35 cellular contexts compared by ENCODE assay signal in genomic region chr22:42484506-42484905, GRCh38. TPM values are rescaled to one million over a fixed set of nuclear protein-coding genes. Genes with fewer than 3 reads are reported as not detected.
"Had no signal": no experiment of that assay in that cellular context is flagged by ENCODE, and none has a peak within 500 bp of the region (broad histone marks: within the 10 kb centered on the region; RNA-seq: fewer than 3 reads in every experiment).

No MANE protein-coding gene starts in this region.

- H3K4me3 Mint-ChIP-seq: activated B cell treated with CpG ODN at 0.5 μM for 24 hours; activated CD4-positive, alpha-beta memory T cell treated with anti-CD3 and anti-CD28 coated beads, Interleukin-2, amount 10 ng/mL, durations not matched to agents 7 days and 5 days; activated CD4-positive, alpha-beta T cell treated with anti-CD3 and anti-CD28 coated beads for 36 hours; activated CD4-positive, alpha-beta T cell treated with anti-CD3 and anti-CD28 coated beads, Interleukin-2, amount 10 ng/mL, durations not matched to agents 7 days and 5 days; activated CD8-positive, alpha-beta memory T cell treated with anti-CD3 and anti-CD28 coated beads, Interleukin-2, amount 10 ng/mL, durations not matched to agents 7 days and 5 days; activated CD8-positive, alpha-beta T cell treated with anti-CD3 and anti-CD28 coated beads, Interleukin-2, amount 10 ng/mL, durations not matched to agents 7 days and 5 days; activated naive CD4-positive, alpha-beta T cell treated with anti-CD3 and anti-CD28 coated beads, Interleukin-2, amount 10 ng/mL, durations not matched to agents 7 days and 5 days; activated naive CD4-positive, alpha-beta T cell treated with anti-CD3 and anti-CD28 coated beads, Interleukin-2, amount 50 U/mL, for 24 hours; activated naive CD8-positive, alpha-beta T cell treated with anti-CD3 and anti-CD28 coated beads for 36 hours; activated T-cell treated with anti-CD3 and anti-CD28 coated beads, Interleukin-2, amount 50 U/mL, for 24 hours; brain; central memory CD8-positive, alpha-beta T cell; T-helper 1 cell treated with Interleukin-12 subunit alpha and Interleukin-12 subunit beta and Interleukin-4 antibody, amounts not matched to agents 30 μg/mL and 1 μg/mL, for 36 hours; T-helper 2 cell treated with Interferon-gamma antibody and Interleukin-4, amounts not matched to agents 5 μg/mL and 100 μg/mL, for 36 hours had no signal

- H3K27ac ChIP-seq: ascending aorta, cardiac muscle cell, VCaP had no signal

- H3K9me3 ChIP-seq: ascending aorta had no signal

- H3K27me3 Mint-ChIP-seq: activated CD4-positive, alpha-beta T cell treated with anti-CD3 and anti-CD28 coated beads for 36 hours; activated naive CD4-positive, alpha-beta T cell treated with anti-CD3 and anti-CD28 coated beads, Interleukin-2, amount 50 U/mL, for 24 hours; activated naive CD8-positive, alpha-beta T cell treated with anti-CD3 and anti-CD28 coated beads for 36 hours; activated T-cell treated with anti-CD3 and anti-CD28 coated beads, Interleukin-2, amount 50 U/mL, for 24 hours had no signal

- ATAC-seq: activated CD4-positive, alpha-beta T cell treated with anti-CD3 and anti-CD28 coated beads for 36 hours; activated CD8-positive, alpha-beta memory T cell treated with anti-CD3 and anti-CD28 coated beads, Interleukin-2, amount 10 ng/mL, durations not matched to agents 7 days and 5 days; activated CD8-positive, alpha-beta T cell treated with anti-CD3 and anti-CD28 coated beads, Interleukin-2, amount 10 ng/mL, durations not matched to agents 7 days and 5 days had no signal

- H3K9me3 Mint-ChIP-seq: activated B cell treated with CpG ODN at 0.5 μM for 24 hours; activated CD4-positive, alpha-beta memory T cell treated with anti-CD3 and anti-CD28 coated beads, Interleukin-2, amount 10 ng/mL, durations not matched to agents 7 days and 5 days; activated CD4-positive, alpha-beta T cell treated with anti-CD3 and anti-CD28 coated beads, Interleukin-2, amount 10 ng/mL, durations not matched to agents 7 days and 5 days; activated naive CD4-positive, alpha-beta T cell treated with anti-CD3 and anti-CD28 coated beads, Interleukin-2, amount 10 ng/mL, durations not matched to agents 7 days and 5 days; activated naive CD4-positive, alpha-beta T cell treated with anti-CD3 and anti-CD28 coated beads, Interleukin-2, amount 50 U/mL, for 24 hours; activated naive CD8-positive, alpha-beta T cell treated with anti-CD3 and anti-CD28 coated beads for 36 hours; activated T-cell treated with anti-CD3 and anti-CD28 coated beads, Interleukin-2, amount 50 U/mL, for 24 hours; activated T-helper 2 cell treated with anti-CD3 and anti-CD28 coated beads, Interferon-gamma antibody, Interleukin-2, Interleukin-4, amounts not matched to agents 10 μg/mL and 5 μg/mL and 100 μg/mL, durations not matched to agents 14 hours and 24 hours and 36 hours; central memory CD8-positive, alpha-beta T cell; T-helper 1 cell treated with Interleukin-12 subunit alpha and Interleukin-12 subunit beta and Interleukin-4 antibody, amounts not matched to agents 30 μg/mL and 1 μg/mL, for 36 hours; T-helper 2 cell treated with Interferon-gamma antibody and Interleukin-4, amounts not matched to agents 5 μg/mL and 100 μg/mL, for 36 hours had no signal

- H3K4me3 ChIP-seq: ascending aorta, cardiac muscle cell had no signal

- H3K4me1 ChIP-seq: ascending aorta had no signal

- H3K36me3 Mint-ChIP-seq: activated CD8-positive, alpha-beta memory T cell treated with anti-CD3 and anti-CD28 coated beads, Interleukin-2, amount 10 ng/mL, durations not matched to agents 7 days and 5 days; activated naive CD4-positive, alpha-beta T cell treated with anti-CD3 and anti-CD28 coated beads, Interleukin-2, amount 10 ng/mL, durations not matched to agents 7 days and 5 days; activated naive CD4-positive, alpha-beta T cell treated with anti-CD3 and anti-CD28 coated beads, Interleukin-2, amount 50 U/mL, for 24 hours; activated naive CD8-positive, alpha-beta T cell treated with anti-CD3 and anti-CD28 coated beads for 36 hours; brain had no signal

- H3K36me3 ChIP-seq: ascending aorta, cardiac muscle cell had no signal

- H3K27ac Mint-ChIP-seq: activated B cell treated with CpG ODN at 0.5 μM for 24 hours; activated CD4-positive, alpha-beta memory T cell treated with anti-CD3 and anti-CD28 coated beads, Interleukin-2, amount 10 ng/mL, durations not matched to agents 7 days and 5 days; activated CD4-positive, alpha-beta T cell treated with anti-CD3 and anti-CD28 coated beads for 36 hours; activated CD4-positive, alpha-beta T cell treated with anti-CD3 and anti-CD28 coated beads, Interleukin-2, amount 10 ng/mL, durations not matched to agents 7 days and 5 days; activated CD8-positive, alpha-beta memory T cell treated with anti-CD3 and anti-CD28 coated beads, Interleukin-2, amount 10 ng/mL, durations not matched to agents 7 days and 5 days; activated CD8-positive, alpha-beta T cell treated with anti-CD3 and anti-CD28 coated beads, Interleukin-2, amount 10 ng/mL, durations not matched to agents 7 days and 5 days; activated naive CD4-positive, alpha-beta T cell treated with anti-CD3 and anti-CD28 coated beads, Interleukin-2, amount 10 ng/mL, durations not matched to agents 7 days and 5 days; activated naive CD4-positive, alpha-beta T cell treated with anti-CD3 and anti-CD28 coated beads, Interleukin-2, amount 50 U/mL, for 24 hours; activated naive CD8-positive, alpha-beta T cell treated with anti-CD3 and anti-CD28 coated beads for 36 hours; activated T-cell treated with anti-CD3 and anti-CD28 coated beads, Interleukin-2, amount 50 U/mL, for 24 hours; activated T-helper 2 cell treated with anti-CD3 and anti-CD28 coated beads, Interferon-gamma antibody, Interleukin-2, Interleukin-4, amounts not matched to agents 10 μg/mL and 5 μg/mL and 100 μg/mL, durations not matched to agents 14 hours and 24 hours and 36 hours; brain; T-helper 1 cell treated with Interleukin-12 subunit alpha and Interleukin-12 subunit beta and Interleukin-4 antibody, amounts not matched to agents 30 μg/mL and 1 μg/mL, for 36 hours; T-helper 2 cell treated with Interferon-gamma antibody and Interleukin-4, amounts not matched to agents 5 μg/mL and 100 μg/mL, for 36 hours had no signal

- H3K27me3 ChIP-seq: ascending aorta, cardiac muscle cell had no signal

- DNase-seq: activated B cell treated with CpG ODN at 0.5 μM for 24 hours; activated CD4-positive, alpha-beta memory T cell treated with anti-CD3 and anti-CD28 coated beads, Interleukin-2, amount 10 ng/mL, durations not matched to agents 7 days and 5 days; activated CD4-positive, alpha-beta T cell treated with anti-CD3 and anti-CD28 coated beads for 1 hour; activated CD4-positive, alpha-beta T cell treated with anti-CD3 and anti-CD28 coated beads for 36 hours; activated CD4-positive, alpha-beta T cell treated with anti-CD3 and anti-CD28 coated beads for 48 hours; activated CD4-positive, alpha-beta T cell treated with anti-CD3 and anti-CD28 coated beads, Interleukin-2, amount 10 ng/mL, durations not matched to agents 7 days and 5 days; activated CD4-positive, alpha-beta T cell treated with anti-CD3 and anti-CD28 coated beads, Interleukin-2, amount 50 U/mL, for 48 hours; activated CD8-positive, alpha-beta memory T cell treated with anti-CD3 and anti-CD28 coated beads for 24 hours; activated CD8-positive, alpha-beta memory T cell treated with anti-CD3 and anti-CD28 coated beads, Interleukin-2, amount 10 ng/mL, durations not matched to agents 7 days and 5 days; activated CD8-positive, alpha-beta memory T cell treated with anti-CD3 and anti-CD28 coated beads, Interleukin-2, amount 50 U/mL, for 48 hours; activated CD8-positive, alpha-beta T cell treated with anti-CD3 and anti-CD28 coated beads, Interleukin-2, amount 10 ng/mL, durations not matched to agents 7 days and 5 days; activated effector memory CD4-positive, alpha-beta T cell treated with Interleukin-2 at 50 U/mL for 16 hours; activated gamma-delta T cell; activated naive CD4-positive, alpha-beta T cell treated with anti-CD3 and anti-CD28 coated beads, Interleukin-2, amount 10 ng/mL, durations not matched to agents 7 days and 5 days; activated naive CD4-positive, alpha-beta T cell treated with Interleukin-2 at 50 U/mL for 16 hours; activated naive CD8-positive, alpha-beta T cell treated with anti-CD3 and anti-CD28 coated beads for 36 hours; activated T-cell treated with anti-CD3 and anti-CD28 coated beads, Interleukin-2, amount 50 U/mL, for 24 hours; activated T-cell treated with anti-CD3 and anti-CD28 coated beads, Interleukin-2, amount 50 U/mL, for 48 hours; amygdala; anterior cingulate cortex; caudate nucleus; SW 1271; T-helper 1 cell; T-helper 2 cell; T-helper 9 cell had no signal

- H3K4me1 Mint-ChIP-seq: activated CD4-positive, alpha-beta memory T cell treated with anti-CD3 and anti-CD28 coated beads, Interleukin-2, amount 10 ng/mL, durations not matched to agents 7 days and 5 days; activated CD4-positive, alpha-beta T cell treated with anti-CD3 and anti-CD28 coated beads for 36 hours; activated naive CD4-positive, alpha-beta T cell treated with anti-CD3 and anti-CD28 coated beads, Interleukin-2, amount 50 U/mL, for 24 hours; activated naive CD8-positive, alpha-beta T cell treated with anti-CD3 and anti-CD28 coated beads for 36 hours; brain; central memory CD8-positive, alpha-beta T cell had no signal

RNA-seq across cellular contexts. Expression of gene NFAM1, which starts 52.3 kb away (rescaled TPM):
- total RNA-seq: bronchial epithelial cell had no signal
